In the genomic region with DNA sequence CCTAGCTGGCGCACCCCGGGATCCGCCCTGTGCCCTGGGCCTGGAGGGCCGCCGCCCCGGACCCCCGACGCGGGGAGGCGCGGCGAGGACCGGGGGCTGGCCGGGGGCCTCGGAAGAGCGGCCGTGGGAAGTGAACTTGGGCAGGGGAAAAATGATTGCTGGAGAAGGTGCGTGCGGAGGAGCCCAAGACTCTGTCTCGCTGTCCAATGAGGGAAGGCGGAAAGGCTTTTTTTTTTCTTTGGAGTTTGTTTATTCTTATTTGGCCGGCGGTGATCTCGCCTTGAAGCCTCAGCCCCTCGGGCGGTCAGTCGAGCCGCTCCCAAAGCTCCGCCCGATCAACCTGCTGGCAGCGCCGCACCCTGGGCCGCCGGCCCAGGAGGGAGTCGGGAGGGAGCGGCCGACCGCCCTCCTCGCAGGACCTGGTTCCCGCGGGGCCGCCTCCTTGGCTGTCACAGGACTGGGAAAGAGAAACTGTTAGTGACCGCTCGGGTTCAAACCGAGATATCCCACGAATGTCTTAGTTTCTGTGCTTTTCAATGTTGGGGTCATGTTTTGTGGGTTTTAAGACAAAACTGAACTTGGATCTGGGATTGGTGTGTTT, we compare ENCODE assay signal across 8 cellular contexts. TPM values are rescaled to one million over a fixed set of nuclear protein-coding genes. Genes with fewer than 3 reads are reported as not detected.
DNase-seq lines count a peak whose midpoint lies in the region; ATAC-seq and TF ChIP-seq lines count a peak whose summit lies in the region.

No MANE protein-coding gene starts in this region.

- H3K27ac ChIP-seq in adrenal gland, result peak overlapping the region; percentile 92 to 100 (median 100)
- peak overlapping the region; percentile 95 for H3K27ac ChIP-seq in trophoblast cell (ENCODE audit: low read depth, low read length)
- H3K27ac ChIP-seq in vagina, result peak overlapping the region; percentile 100

- TF ChIP-seq CTCF in adrenal gland (IDR thresholded peaks at IDR 0.05) (no peak), vagina (IDR thresholded peaks at IDR 0.05) (no peak)

- H3K4me1 ChIP-seq in adrenal gland (replicated peaks in 1 of 2) (peaks cover 16 to 37% of the 10 kb centered on the region in 2 donors), trophoblast cell (ENCODE audit: control insufficient read depth in 1 of 2, insufficient read depth in 2 of 2, low read length in 2 of 2) (no peaks in the 10 kb centered on the region), vagina (peaks cover 34% of the 10 kb centered on the region)

- H3K36me3 ChIP-seq in adrenal gland (replicated peaks in 1 of 2) (peaks cover 0 to 13% of the 10 kb centered on the region in 2 donors), trophoblast cell (ENCODE audit: control insufficient read depth in 1 of 2, insufficient read depth in 2 of 2, low read length in 2 of 2) (peaks cover 0 to 1% of the 10 kb centered on the region in 2 experiments), vagina (peaks cover 0 to 10% of the 10 kb centered on the region in 2 donors)

- peak overlapping the region; percentile 96 for H2BK5ac ChIP-seq in trophoblast cell (ENCODE audit: low read depth, low read length, poor library complexity)

- peak overlapping the region; percentile 93 for H2BK120ac ChIP-seq in trophoblast cell (ENCODE audit: insufficient read depth, low read length, poor library complexity)

- H3K23ac ChIP-seq in trophoblast cell (ENCODE audit: low read length), result no peak overlapping the region

- peak overlapping the region; percentile 100 for H3K18ac ChIP-seq in trophoblast cell (ENCODE audit: low read length)

- peak overlapping the region; percentile 76 for H2BK12ac ChIP-seq in trophoblast cell (ENCODE audit: low read length)

- H3K9ac ChIP-seq in trophoblast cell (ENCODE audit: low read length), result peak overlapping the region; percentile 92

- peak overlapping the region; percentile 98 for H4K8ac ChIP-seq in trophoblast cell (ENCODE audit: low read depth, low read length)

- peak overlapping the region; percentile 96 for H4K12ac ChIP-seq in trophoblast cell (ENCODE audit: low read depth, low read length)

- H3K4me3 ChIP-seq in adrenal gland, result peak overlapping the region; percentile 37 to 94 (median 92)
- peak overlapping the region; percentile 95 for H3K4me3 ChIP-seq in trophoblast cell (ENCODE audit: low read depth, low read length)
- peak overlapping the region; percentile 87 to 95 for H3K4me3 ChIP-seq in vagina

- peaks cover 16% of the 10 kb centered on the region for H3K79me2 ChIP-seq in trophoblast cell (ENCODE audit: control insufficient read depth, insufficient read depth, low read length, poor library complexity)

- TF ChIP-seq POLR2A in adrenal gland (IDR thresholded peaks at IDR 0.05) (peak; percentile 65 to 91), vagina (IDR thresholded peaks at IDR 0.05) (peak in 1 of 2 donors; percentile 45)

- peak overlapping the region; percentile 100 for H2AFZ ChIP-seq in trophoblast cell (ENCODE audit: insufficient read depth, low read length, poor library complexity)

- H3K27me3 ChIP-seq in adrenal gland, result no peaks in the 10 kb centered on the region
- no peaks in the 10 kb centered on the region for H3K27me3 ChIP-seq in trophoblast cell (ENCODE audit: insufficient read depth, low read length)
- H3K27me3 ChIP-seq in vagina, result no peaks in the 10 kb centered on the region

- peak; percentile 65 for DNase-seq in D341Med (ENCODE audit: low spot score)
- DNase-seq in adrenal gland, result peak; percentile 82 to 92 (median 87)
- DNase-seq in left cardiac atrium, result peak; percentile 89
- peak; percentile 86 to 88 for DNase-seq in trophoblast cell
- peak in 1 of 2 donors; percentile 90 for DNase-seq in vagina (ENCODE audit: extremely low spot score in 2 of 2)

- H4K91ac ChIP-seq in trophoblast cell (ENCODE audit: low read depth, low read length), result peak overlapping the region; percentile 97

- peaks cover 34% of the 10 kb centered on the region for H3K79me1 ChIP-seq in trophoblast cell (ENCODE audit: low read length)

- peak overlapping the region; percentile 100 for H3K14ac ChIP-seq in trophoblast cell (ENCODE audit: low read length)

- H2AK5ac ChIP-seq in trophoblast cell (ENCODE audit: low read length), result no peak overlapping the region

- intact Hi-C loops in adrenal gland (cut with DNase I) (loop anchor here in 1 of 2 donors (10.0 kb wide), 1 partner anchor 1350 kb away; no protein-coding TSS in a partner anchor), left cardiac atrium (cut with DNase I) (loop anchor here in 1 of 2 donors (5.0 kb wide), 1 partner anchor 88 kb away; no protein-coding TSS in a partner anchor), vagina (cut with DNase I) (loop anchor here (5.0 to 10.0 kb wide), 3 partner anchors 648 to 1352 kb away; a partner anchor contains a TSS)

- peak; percentile 10 for ATAC-seq in HG02642 (IDR thresholded peaks at IDR 0.05; ENCODE audit: poor library complexity, unreplicated experiment)
- peak; percentile 5 for ATAC-seq in SK-N-SH treated with all-trans-retinoic acid at 6 μM for 48 hours
- peak; percentile 27 to 40 for ATAC-seq in left cardiac atrium
- ATAC-seq in HG02840 (IDR thresholded peaks at IDR 0.05; ENCODE audit: low FRiP score, unreplicated experiment), result no peak

- H3K4me2 ChIP-seq in trophoblast cell (ENCODE audit: low read length), result peak overlapping the region; percentile 99

- H3K9me3 ChIP-seq in adrenal gland (replicated peaks in 1 of 3) (no peaks in the 10 kb centered on the region), trophoblast cell (ENCODE audit: insufficient read depth, low read depth, low read length) (no peaks in the 10 kb centered on the region), vagina (no peaks in the 10 kb centered on the region)

- 1 to 2% (median 1%) methylated on average over 10 to 46 of the region's 46 CpGs for WGBS in adrenal gland, 4 donors
- no CpG with 5 or more reads among the region's 46 CpGs for WGBS in trophoblast cell (ENCODE audit: extremely low coverage, insufficient coverage, insufficient read length)

- H3K4ac ChIP-seq in trophoblast cell (ENCODE audit: low read depth, low read length), result peak overlapping the region; percentile 100

TF ChIP-seq in SK-N-SH treated with all-trans-retinoic acid at 6 μM for 48 hours, 23 proteins besides CTCF, POLR2A, EP300 and RAD21:
- TF ChIP-seq ARNTL (CRISPR knock-in tag; IDR thresholded peaks at IDR 0.05; ENCODE audit: borderline replicate concordance, low read depth) (no peak), ZNF70 (CRISPR knock-in tag; IDR thresholded peaks at IDR 0.05) (no peak), ZC3H10 (CRISPR knock-in tag; IDR thresholded peaks at IDR 0.05) (no peak), ZNF8 (CRISPR knock-in tag; IDR thresholded peaks at IDR 0.05) (no peak), ESRRG (CRISPR knock-in tag; IDR thresholded peaks at IDR 0.05) (no peak), TOX (CRISPR knock-in tag; IDR thresholded peaks at IDR 0.05; ENCODE audit: borderline replicate concordance) (no peak)

RNA-seq across cellular contexts. Expression of a gene that starts 2.5 kb away (rescaled TPM):
- total RNA-seq in adrenal gland, result 10 to 100 TPM in 5 of 8 donors, 1 to 10 TPM in 3; 6.3 to 15.8 (median 11.6) TPM
- polyA plus RNA-seq in adrenal gland, result 1 to 10 TPM; 3.2 to 6.2 (median 5.9) TPM
- total RNA-seq in left cardiac atrium, result 10 to 100 TPM; 10.4 to 15.8 TPM
- 9.1 and 9.6 TPM in 2 replicates for polyA plus RNA-seq in trophoblast cell (2013)
- total RNA-seq in vagina, result 40.0 TPM
